20 cellular contexts compared by ENCODE assay signal in genomic region chr16:30606004-30606403, GRCh38. TPM values are rescaled to one million over a fixed set of nuclear protein-coding genes. Genes with fewer than 3 reads are reported as not detected.
DNase-seq lines count a peak whose midpoint lies in the region; ATAC-seq, FAIRE-seq and TF ChIP-seq lines count a peak whose summit lies in the region.
"Had no signal": no experiment of that assay in that cellular context is flagged by ENCODE, and none has a peak within 500 bp of the region (broad histone marks: within the 10 kb centered on the region; RNA-seq: fewer than 3 reads in every experiment).

No MANE protein-coding gene starts in this region.

- no peak overlapping the region for H3K4me3 Mint-ChIP-seq in activated T-helper 1 cell treated with anti-CD3 and anti-CD28 coated beads, Interleukin-12 subunit alpha, Interleukin-12 subunit beta, Interleukin-2, Interleukin-4 antibody, amounts not matched to agents 30 ng/mL and 10 ng/mL and 1 ng/mL, durations not matched to agents 14 hours and 24 hours and 36 hours
- H3K4me3 Mint-ChIP-seq: CD8-positive, alpha-beta T cell; GM23338; H9 had no signal

- in situ Hi-C loops in K562 (cut with MboI) = no loop called here

- H3K27ac ChIP-seq in HL-60 (replicated peaks) (peak overlapping the region; percentile 75), K562 (ENCODE audit: extremely low read depth, low read depth, low read length) (no peak overlapping the region), neutrophil (peak overlapping the region; percentile 53)
- H3K27ac ChIP-seq: C4-2B, KMS-11 had no signal

- TF ChIP-seq POLR2A in K562 (conservative IDR thresholded peaks at IDR 0.05) = no peak

- intact Hi-C loops in K562 (cut with micrococcal nuclease) = no loop called here
- intact Hi-C loops in activated T-helper 1 cell treated with anti-CD3 and anti-CD28 coated beads, Interleukin-12 subunit alpha, Interleukin-12 subunit beta, Interleukin-2, Interleukin-4 antibody, amounts not matched to agents 30 ng/mL and 10 ng/mL and 1 ng/mL, durations not matched to agents 14 hours and 24 hours and 36 hours (cut with micrococcal nuclease) = no loop called here

- H3K9me3 ChIP-seq in K562 (replicated peaks; ENCODE audit: control insufficient read depth, insufficient read depth, low read depth, low read length) (no peaks in the 10 kb centered on the region), neutrophil (no peaks in the 10 kb centered on the region)
- H3K9me3 ChIP-seq: BE2C had no signal

- no peak for TF ChIP-seq EP300 in K562 (IDR thresholded peaks at IDR 0.05; ENCODE audit: low read length)

- no peak overlapping the region for H3K4me2 ChIP-seq in K562 (ENCODE audit: insufficient read depth, low read length)
- H3K4me2 ChIP-seq: GM23338, KMS-11 had no signal

- no peak overlapping the region for H3K4me3 ChIP-seq in HL-60 (replicated peaks; ENCODE audit: insufficient read depth, low read length)
- H3K4me3 ChIP-seq in K562 = no peak overlapping the region
- H3K4me3 ChIP-seq in neutrophil (ENCODE audit: low read depth in 1 of 2, low read length in 1 of 2) = no peak overlapping the region
- H3K4me3 ChIP-seq: GM23338 had no signal

- H3K27me3 Mint-ChIP-seq in activated T-helper 1 cell treated with anti-CD3 and anti-CD28 coated beads, Interleukin-12 subunit alpha, Interleukin-12 subunit beta, Interleukin-2, Interleukin-4 antibody, amounts not matched to agents 30 ng/mL and 10 ng/mL and 1 ng/mL, durations not matched to agents 14 hours and 24 hours and 36 hours (ENCODE audit: insufficient read depth) = no peaks in the 10 kb centered on the region
- H3K27me3 Mint-ChIP-seq: IgD-negative memory B cell had no signal

- H3K9ac ChIP-seq in K562 (ENCODE audit: insufficient read depth in 1 of 2, low read depth in 2 of 2, low read length in 2 of 2) = no peak overlapping the region
- H3K9ac ChIP-seq: KMS-11 had no signal

- peaks cover 39% of the 10 kb centered on the region for H3K36me3 Mint-ChIP-seq in activated T-helper 1 cell treated with anti-CD3 and anti-CD28 coated beads, Interleukin-12 subunit alpha, Interleukin-12 subunit beta, Interleukin-2, Interleukin-4 antibody, amounts not matched to agents 30 ng/mL and 10 ng/mL and 1 ng/mL, durations not matched to agents 14 hours and 24 hours and 36 hours (ENCODE audit: low read depth)
- H3K36me3 Mint-ChIP-seq: IgD-negative memory B cell had no signal

- BruUV-seq in K562 (replicated peaks; lab: Mats Ljungman, UMichigan) = no TSS peak

- no peak overlapping the region for H3K27ac Mint-ChIP-seq in activated T-helper 1 cell treated with anti-CD3 and anti-CD28 coated beads, Interleukin-12 subunit alpha, Interleukin-12 subunit beta, Interleukin-2, Interleukin-4 antibody, amounts not matched to agents 30 ng/mL and 10 ng/mL and 1 ng/mL, durations not matched to agents 14 hours and 24 hours and 36 hours
- H3K27ac Mint-ChIP-seq: CD8-positive, alpha-beta T cell; GM23338; H9 had no signal

- no peak for ATAC-seq in K562
- ATAC-seq: CD8-positive, alpha-beta T cell; GM23338 had no signal

- H3K9me3 Mint-ChIP-seq in activated T-helper 1 cell treated with anti-CD3 and anti-CD28 coated beads, Interleukin-12 subunit alpha, Interleukin-12 subunit beta, Interleukin-2, Interleukin-4 antibody, amounts not matched to agents 30 ng/mL and 10 ng/mL and 1 ng/mL, durations not matched to agents 14 hours and 24 hours and 36 hours = no peaks in the 10 kb centered on the region
- H3K9me3 Mint-ChIP-seq: CD8-positive, alpha-beta T cell; GM23338; IgD-negative memory B cell had no signal

- H3K9me1 ChIP-seq in K562 (ENCODE audit: control insufficient read depth, insufficient read depth, low read length) = no peaks in the 10 kb centered on the region

- no peaks in the 10 kb centered on the region for H3K27me3 ChIP-seq in HL-60 (ENCODE audit: insufficient read depth, poor library complexity, severe bottlenecking)
- no peaks in the 10 kb centered on the region for H3K27me3 ChIP-seq in K562 (ENCODE audit: control insufficient read depth in 2 of 2, insufficient read depth in 2 of 2, low read length in 2 of 2)
- H3K27me3 ChIP-seq in neutrophil = no peaks in the 10 kb centered on the region
- H3K27me3 ChIP-seq: BE2C had no signal

- peaks cover 27% of the 10 kb centered on the region for H3K4me1 Mint-ChIP-seq in activated T-helper 1 cell treated with anti-CD3 and anti-CD28 coated beads, Interleukin-12 subunit alpha, Interleukin-12 subunit beta, Interleukin-2, Interleukin-4 antibody, amounts not matched to agents 30 ng/mL and 10 ng/mL and 1 ng/mL, durations not matched to agents 14 hours and 24 hours and 36 hours (ENCODE audit: low read depth)

- no peak overlapping the region for H2AFZ ChIP-seq in K562 (ENCODE audit: low read depth, low read length)
- H2AFZ ChIP-seq: GM23338 had no signal

- no peak for TF ChIP-seq RAD21 in K562 (CRISPR knock-in tag; conservative IDR thresholded peaks at IDR 0.05 in 1 of 2, IDR thresholded peaks at IDR 0.05 in 1 of 2)

- no peak for FAIRE-seq in K562 (lab: Jason Lieb, UNC)
- FAIRE-seq: A204.1, D721Med, G401.6, GM12891 had no signal

- CTCF ChIA-PET in K562 (lab: Yijun Ruan, JAX; ENCODE audit: low intra/inter-chr PET ratio) = no interaction called here

- H4K20me1 ChIP-seq in K562 (replicated peaks; ENCODE audit: control insufficient read depth, insufficient read depth, low read length) = no peaks in the 10 kb centered on the region

- H3K36me3 ChIP-seq in K562 (ENCODE audit: control insufficient read depth, insufficient read depth, low read length) (peaks cover 60% of the 10 kb centered on the region), neutrophil (peaks cover 18% of the 10 kb centered on the region)

- peaks cover 7 to 24% of the 10 kb centered on the region in 2 experiments; a peak in 4 of 5 replicates for H3K4me1 ChIP-seq in K562 (replicated peaks in 1 of 2; ENCODE audit: control insufficient read depth in 2 of 2, insufficient read depth in 2 of 2, low read length in 2 of 2)
- H3K4me1 ChIP-seq in neutrophil (ENCODE audit: control insufficient read depth in 1 of 2, insufficient read depth in 1 of 2, low read depth in 1 of 2, low read length in 1 of 2) = peaks cover 16 to 21% of the 10 kb centered on the region in 2 experiments
- H3K4me1 ChIP-seq: BE2C had no signal

- peaks cover 17% of the 10 kb centered on the region for H3K79me2 ChIP-seq in K562 (ENCODE audit: control insufficient read depth, insufficient read depth, low read length)

- WGBS in K562 (ENCODE audit: insufficient coverage, low coverage, missing lambda C conversion rate) = 89% methylated on average over 3 of the region's 3 CpGs

- DNase-seq in HL-60 (ENCODE audit: low read depth in 1 of 2, low spot score in 1 of 2) (no peak), K562 (ENCODE audit: extremely low read depth in 1 of 4, low spot score in 3 of 4) (no peak), AG08396 (ENCODE audit: low spot score) (no peak)
- no peak for DNase-seq in activated T-helper 1 cell treated with anti-CD3 and anti-CD28 coated beads, Interleukin-12 subunit alpha, Interleukin-12 subunit beta, Interleukin-2, Interleukin-4 antibody, amounts not matched to agents 30 ng/mL and 10 ng/mL and 1 ng/mL, durations not matched to agents 14 hours and 24 hours and 36 hours (ENCODE audit: low spot score)
- DNase-seq: BE2C; CD8-positive, alpha-beta T cell; COR-L47; DMS153; DMS79 treated with DMSO at 0.1 percent for 48 hours; EL; H9 had no signal

- TF ChIP-seq CTCF in HL-60 (IDR thresholded peaks at IDR 0.05; ENCODE audit: insufficient read depth, low read length) (no peak), K562 (IDR thresholded peaks at IDR 0.05 in 2 of 3, conservative IDR thresholded peaks at IDR 0.05 in 1 of 3; ENCODE audit: insufficient read depth in 2 of 3, low read depth in 1 of 3, low read length in 3 of 3) (no peak), neutrophil (IDR thresholded peaks at IDR 0.05) (no peak)

- POLR2A ChIA-PET in K562 (lab: Yijun Ruan, JAX) = interaction anchor here (0.8 kb wide), 1 partner anchor 116 kb away, joined by 3 read pairs; no protein-coding TSS in a partner anchor

RNA-seq across cellular contexts. Expression of gene ZNF689, which starts 4.2 kb away (rescaled TPM):
- 6.2 and 13.7 TPM in 2 replicates for total RNA-seq in K562 (2011; cell fraction: chromatin; rRNA removed; ENCODE audit: low replicate concordance)
- 11.6 and 16.5 TPM in 2 replicates for total RNA-seq in K562 (2011; cell fraction: nucleolus; rRNA removed)
- total RNA-seq in K562 (2011; cell fraction: nucleoplasm; rRNA removed) = 7.8 and 9.5 TPM in 2 replicates
- total RNA-seq in K562 (2014; rRNA removed) (11.4 and 14.6 TPM in 2 replicates), K562 (2014; rRNA removed; fragmentation: Illumina TruSeq; extraction: Trizol) (8.4 and 8.7 TPM in 2 replicates), K562 (2015; rRNA removed; fragmentation: Illumina TruSeq; extraction: Trizol) (12.0 and 12.1 TPM in 2 replicates), K562 (2021) (15.4 and 16.9 TPM in 2 replicates)
- polyA plus RNA-seq in K562 (2011; rRNA removed) (8.0 and 9.6 TPM in 2 replicates), K562 (2014; fragmentation: Illumina TruSeq; extraction: Trizol) (11.6 and 12.3 TPM in 2 replicates), K562 (2014; fragmentation: Nextera tagmentation; extraction: Ambion mirVana) (1 to 10 TPM; 5.4 to 5.7 TPM), K562 (2014; rRNA removed) (10.2 and 10.8 TPM in 2 replicates)
- polyA plus RNA-seq in K562 (2011; cell fraction: cytosol; rRNA removed) = 8.9 and 19.1 TPM in 2 replicates
- polyA plus RNA-seq in K562 (2011; cell fraction: nucleus; rRNA removed) = 8.3 and 9.8 TPM in 2 replicates
- polyA plus RNA-seq in K562 (2012) = 7.8 and 9.0 TPM in 2 replicates
- 8.2 and 10.0 TPM in 2 replicates for polyA minus RNA-seq in K562 (2011; rRNA and poly(A)+ RNA removed)
- 11.1 TPM in 2 replicates for polyA minus RNA-seq in K562 (2011; cell fraction: cytosol; rRNA and poly(A)+ RNA removed)
- 7.8 and 8.9 TPM in 2 replicates for polyA minus RNA-seq in K562 (2011; cell fraction: nucleus; rRNA and poly(A)+ RNA removed)
- total RNA-seq in activated T-helper 1 cell treated with anti-CD3 and anti-CD28 coated beads, Interleukin-12 subunit alpha, Interleukin-12 subunit beta, Interleukin-2, Interleukin-4 antibody, amounts not matched to agents 30 ng/mL and 10 ng/mL and 1 ng/mL, durations not matched to agents 14 hours and 24 hours and 36 hours = 14.7 TPM in 2 replicates

RNA-seq across cellular contexts. Expression of gene ZNF785, which starts 20.5 kb away (rescaled TPM):
- 39.3 and 45.4 TPM in 2 replicates for total RNA-seq in K562 (2011; cell fraction: chromatin; rRNA removed; ENCODE audit: low replicate concordance)
- 37.5 and 42.2 TPM in 2 replicates for total RNA-seq in K562 (2011; cell fraction: nucleolus; rRNA removed)
- total RNA-seq in K562 (2011; cell fraction: nucleoplasm; rRNA removed) = 41.3 and 53.4 TPM in 2 replicates
- total RNA-seq in K562 (2014; rRNA removed) (6.9 and 7.2 TPM in 2 replicates), K562 (2014; rRNA removed; fragmentation: Illumina TruSeq; extraction: Trizol) (4.6 and 4.8 TPM in 2 replicates), K562 (2015; rRNA removed; fragmentation: Illumina TruSeq; extraction: Trizol) (6.2 and 6.4 TPM in 2 replicates), K562 (2021) (9.7 and 11.6 TPM in 2 replicates)
- polyA plus RNA-seq in K562 (2011; rRNA removed) (10.6 and 12.4 TPM in 2 replicates), K562 (2014; fragmentation: Illumina TruSeq; extraction: Trizol) (4.7 and 5.0 TPM in 2 replicates), K562 (2014; fragmentation: Nextera tagmentation; extraction: Ambion mirVana) (under 1 TPM; 0.64 to 0.70 TPM), K562 (2014; rRNA removed) (11.0 and 12.4 TPM in 2 replicates)
- polyA plus RNA-seq in K562 (2011; cell fraction: cytosol; rRNA removed) = 10.0 and 13.3 TPM in 2 replicates
- 18.3 and 22.4 TPM in 2 replicates for polyA plus RNA-seq in K562 (2011; cell fraction: nucleus; rRNA removed)
- 6.7 and 11.9 TPM in 2 replicates for polyA plus RNA-seq in K562 (2012)
- polyA minus RNA-seq in K562 (2011; rRNA and poly(A)+ RNA removed) = 7.4 and 8.3 TPM in 2 replicates
- 4.4 and 4.9 TPM in 2 replicates for polyA minus RNA-seq in K562 (2011; cell fraction: cytosol; rRNA and poly(A)+ RNA removed)
- 13.5 and 16.0 TPM in 2 replicates for polyA minus RNA-seq in K562 (2011; cell fraction: nucleus; rRNA and poly(A)+ RNA removed)
- 19.2 and 21.5 TPM in 2 replicates for total RNA-seq in activated T-helper 1 cell treated with anti-CD3 and anti-CD28 coated beads, Interleukin-12 subunit alpha, Interleukin-12 subunit beta, Interleukin-2, Interleukin-4 antibody, amounts not matched to agents 30 ng/mL and 10 ng/mL and 1 ng/mL, durations not matched to agents 14 hours and 24 hours and 36 hours

RNA-seq across cellular contexts. Expression of gene ZNF688, which starts 34.5 kb away (rescaled TPM):
- total RNA-seq in K562 (2011; cell fraction: chromatin; rRNA removed; ENCODE audit: low replicate concordance) = 3.6 and 5.4 TPM in 2 replicates
- total RNA-seq in K562 (2011; cell fraction: nucleolus; rRNA removed) = 6.8 and 7.0 TPM in 2 replicates
- total RNA-seq in K562 (2011; cell fraction: nucleoplasm; rRNA removed) = 4.0 and 5.1 TPM in 2 replicates
- total RNA-seq in K562 (2014; rRNA removed) (7.7 and 12.9 TPM in 2 replicates), K562 (2014; rRNA removed; fragmentation: Illumina TruSeq; extraction: Trizol) (1.4 and 2.8 TPM in 2 replicates), K562 (2015; rRNA removed; fragmentation: Illumina TruSeq; extraction: Trizol) (4.1 and 5.2 TPM in 2 replicates), K562 (2021) (4.5 and 5.1 TPM in 2 replicates)
- polyA plus RNA-seq in K562 (2011; rRNA removed) (2.4 TPM in 2 replicates), K562 (2014; fragmentation: Illumina TruSeq; extraction: Trizol) (5.4 and 7.0 TPM in 2 replicates), K562 (2014; fragmentation: Nextera tagmentation; extraction: Ambion mirVana) (under 1 TPM; 0.48 TPM), K562 (2014; rRNA removed) (4.6 and 12.5 TPM in 2 replicates)
- polyA plus RNA-seq in K562 (2011; cell fraction: cytosol; rRNA removed) = 2.2 and 5.7 TPM in 2 replicates
- 5.7 and 7.6 TPM in 2 replicates for polyA plus RNA-seq in K562 (2011; cell fraction: nucleus; rRNA removed)
- polyA plus RNA-seq in K562 (2012) = 5.9 and 6.0 TPM in 2 replicates
- 0.53 and 1.1 TPM in 2 replicates for polyA minus RNA-seq in K562 (2011; rRNA and poly(A)+ RNA removed)
- polyA minus RNA-seq in K562 (2011; cell fraction: cytosol; rRNA and poly(A)+ RNA removed) = 1.2 and 4.2 TPM in 2 replicates
- polyA minus RNA-seq in K562 (2011; cell fraction: nucleus; rRNA and poly(A)+ RNA removed) = 2.8 and 4.2 TPM in 2 replicates
- total RNA-seq in activated T-helper 1 cell treated with anti-CD3 and anti-CD28 coated beads, Interleukin-12 subunit alpha, Interleukin-12 subunit beta, Interleukin-2, Interleukin-4 antibody, amounts not matched to agents 30 ng/mL and 10 ng/mL and 1 ng/mL, durations not matched to agents 14 hours and 24 hours and 36 hours = 7.4 and 9.4 TPM in 2 replicates

RNA-seq across cellular contexts. Expression of gene PRR14, which starts 44.8 kb away (rescaled TPM):
- total RNA-seq in K562 (2011; cell fraction: chromatin; rRNA removed; ENCODE audit: low replicate concordance) = 27.0 and 46.3 TPM in 2 replicates
- total RNA-seq in K562 (2011; cell fraction: nucleolus; rRNA removed) = 23.7 and 30.5 TPM in 2 replicates
- 29.4 and 33.8 TPM in 2 replicates for total RNA-seq in K562 (2011; cell fraction: nucleoplasm; rRNA removed)
- total RNA-seq in K562 (2014; rRNA removed) (15.6 and 20.2 TPM in 2 replicates), K562 (2014; rRNA removed; fragmentation: Illumina TruSeq; extraction: Trizol) (6.5 and 6.8 TPM in 2 replicates), K562 (2015; rRNA removed; fragmentation: Illumina TruSeq; extraction: Trizol) (11.5 and 12.5 TPM in 2 replicates), K562 (2021) (62.1 and 63.1 TPM in 2 replicates)
- polyA plus RNA-seq in K562 (2011; rRNA removed) (10.0 and 13.0 TPM in 2 replicates), K562 (2014; fragmentation: Illumina TruSeq; extraction: Trizol) (23.8 and 38.3 TPM in 2 replicates), K562 (2014; fragmentation: Nextera tagmentation; extraction: Ambion mirVana) (1 to 10 TPM; 2.2 to 2.3 TPM), K562 (2014; rRNA removed) (20.5 and 26.7 TPM in 2 replicates)
- 6.7 and 10.3 TPM in 2 replicates for polyA plus RNA-seq in K562 (2011; cell fraction: cytosol; rRNA removed)
- polyA plus RNA-seq in K562 (2011; cell fraction: nucleus; rRNA removed) = 58.6 and 70.0 TPM in 2 replicates
- polyA plus RNA-seq in K562 (2012) = 29.3 and 46.6 TPM in 2 replicates
- polyA minus RNA-seq in K562 (2011; rRNA and poly(A)+ RNA removed) = 3.1 and 4.4 TPM in 2 replicates
- 7.0 and 17.7 TPM in 2 replicates for polyA minus RNA-seq in K562 (2011; cell fraction: cytosol; rRNA and poly(A)+ RNA removed)
- 14.7 and 23.4 TPM in 2 replicates for polyA minus RNA-seq in K562 (2011; cell fraction: nucleus; rRNA and poly(A)+ RNA removed)
- total RNA-seq in activated T-helper 1 cell treated with anti-CD3 and anti-CD28 coated beads, Interleukin-12 subunit alpha, Interleukin-12 subunit beta, Interleukin-2, Interleukin-4 antibody, amounts not matched to agents 30 ng/mL and 10 ng/mL and 1 ng/mL, durations not matched to agents 14 hours and 24 hours and 36 hours = 91.9 and 97.4 TPM in 2 replicates

RNA-seq across cellular contexts. Expression of gene ZNF764, which starts 47.8 kb away (rescaled TPM):
- 7.9 and 19.4 TPM in 2 replicates for total RNA-seq in K562 (2011; cell fraction: chromatin; rRNA removed; ENCODE audit: low replicate concordance)
- 19.1 and 19.7 TPM in 2 replicates for total RNA-seq in K562 (2011; cell fraction: nucleolus; rRNA removed)
- total RNA-seq in K562 (2011; cell fraction: nucleoplasm; rRNA removed) = 15.4 and 16.3 TPM in 2 replicates
- total RNA-seq in K562 (2014; rRNA removed) (9.5 and 9.8 TPM in 2 replicates), K562 (2014; rRNA removed; fragmentation: Illumina TruSeq; extraction: Trizol) (2.4 and 2.5 TPM in 2 replicates), K562 (2015; rRNA removed; fragmentation: Illumina TruSeq; extraction: Trizol) (4.1 and 4.6 TPM in 2 replicates), K562 (2021) (10.1 and 11.1 TPM in 2 replicates)
- polyA plus RNA-seq in K562 (2011; rRNA removed) (3.9 and 7.1 TPM in 2 replicates), K562 (2014; fragmentation: Illumina TruSeq; extraction: Trizol) (4.1 and 4.3 TPM in 2 replicates), K562 (2014; fragmentation: Nextera tagmentation; extraction: Ambion mirVana) (under 1 TPM; 0.69 to 0.81 TPM), K562 (2014; rRNA removed) (8.7 and 10.0 TPM in 2 replicates)
- 11.4 and 13.8 TPM in 2 replicates for polyA plus RNA-seq in K562 (2011; cell fraction: cytosol; rRNA removed)
- polyA plus RNA-seq in K562 (2011; cell fraction: nucleus; rRNA removed) = 15.5 and 22.5 TPM in 2 replicates
- polyA plus RNA-seq in K562 (2012) = 5.2 and 7.9 TPM in 2 replicates
- 1.5 and 1.9 TPM in 2 replicates for polyA minus RNA-seq in K562 (2011; rRNA and poly(A)+ RNA removed)
- 3.7 and 7.2 TPM in 2 replicates for polyA minus RNA-seq in K562 (2011; cell fraction: cytosol; rRNA and poly(A)+ RNA removed)
- 6.1 and 7.3 TPM in 2 replicates for polyA minus RNA-seq in K562 (2011; cell fraction: nucleus; rRNA and poly(A)+ RNA removed)
- total RNA-seq in activated T-helper 1 cell treated with anti-CD3 and anti-CD28 coated beads, Interleukin-12 subunit alpha, Interleukin-12 subunit beta, Interleukin-2, Interleukin-4 antibody, amounts not matched to agents 30 ng/mL and 10 ng/mL and 1 ng/mL, durations not matched to agents 14 hours and 24 hours and 36 hours = 17.9 and 21.2 TPM in 2 replicates
